27 cellular contexts compared by ENCODE assay signal in the genomic region with DNA sequence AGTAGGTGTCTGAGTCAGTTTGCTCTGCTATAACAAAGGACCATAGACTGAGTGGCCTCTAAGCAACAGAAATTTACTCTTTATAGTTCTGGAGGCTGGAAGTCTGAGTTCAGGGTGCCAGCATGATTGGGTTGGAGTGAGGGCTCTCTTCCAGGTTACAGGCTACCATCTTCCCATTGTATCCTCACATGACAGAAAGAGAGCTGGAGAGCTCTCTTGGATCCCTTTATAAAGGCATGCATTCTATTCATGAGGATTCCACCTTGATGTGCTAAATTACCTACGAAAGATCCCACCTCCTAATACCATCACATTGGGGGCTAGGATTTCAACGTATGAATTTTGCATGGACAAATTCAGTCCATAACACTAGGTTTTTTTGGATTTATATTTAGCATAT.
"Had no signal": no experiment of that assay in that cellular context is flagged by ENCODE, and none has a peak within 500 bp of the region (broad histone marks: within the 10 kb centered on the region; RNA-seq: fewer than 3 reads in every experiment).

No MANE protein-coding gene starts in this region.

- H3K4me3 ChIP-seq: stomach, suprapubic skin, testis, thoracic aorta, thyroid gland, tibial artery, tibial nerve, transverse colon, upper lobe of left lung, upper lobe of right lung, uterus, vagina had no signal

- H3K36me3 ChIP-seq: stomach, suprapubic skin, thoracic aorta, thyroid gland, tibial artery, tibial nerve, transverse colon, upper lobe of left lung, upper lobe of right lung, uterus, vagina had no signal

- DNase-seq: stimulated activated CD4-positive, alpha-beta T cell treated with anti-CD3 and anti-CD28 coated beads, Interleukin-2, amount 100 ng/mL, for 48 hours; stimulated activated CD4-positive, alpha-beta T cell treated with anti-CD3 and anti-CD28 coated beads, Interleukin-4, amount 100 ng/mL, for 1 hour; stimulated activated CD4-positive, alpha-beta T cell treated with anti-CD3 and anti-CD28 coated beads, Interleukin-4, amount 100 ng/mL, for 24 hours; stimulated activated CD4-positive, alpha-beta T cell treated with anti-CD3 and anti-CD28 coated beads, Interleukin-4, amount 100 ng/mL, for 4 hours; stimulated activated CD8-positive, alpha-beta memory T cell treated with anti-CD3 and anti-CD28 coated beads, Interleukin-4, amount 100 ng/mL, for 48 hours; stimulated activated naive B cell treated with anti-CD40 and anti-IgM and Interleukin-4, amounts not matched to agents 10 μg/mL and 1 μg/mL and 100 μg/mL, for 72 hours; stimulated activated naive CD4-positive, alpha-beta T cell treated with Interleukin-2 at 50 U/mL for 16 hours; stimulated activated naive CD8-positive, alpha-beta T cell treated with anti-CD3 and anti-CD28 coated beads, Interleukin-15, amount 100 ng/mL, for 72 hours; stimulated activated naive CD8-positive, alpha-beta T cell treated with anti-CD3 and anti-CD28 coated beads, Interleukin-15, Interleukin-2, amounts not matched to agents 100 U/mL and 50 U/mL, for 24 hours; stomach; substantia nigra; testis; thyroid gland; tibial artery; transverse colon; trophoblast cell; upper lobe of left lung; upper lobe of right lung; uterus had no signal

- H3K4me1 ChIP-seq: stomach, testis, transverse colon, upper lobe of left lung, upper lobe of right lung, uterus, vagina had no signal

- H3K9me3 Mint-ChIP-seq: stimulated activated effector memory CD8-positive, alpha-beta T cell treated with anti-CD3 and anti-CD28 coated beads, Interleukin-12 subunit alpha, Interleukin-12 subunit beta, amount 100 ng/mL, for 72 hours; stimulated activated memory B cell treated with anti-CD40 and anti-IgM and Interleukin-4, amounts not matched to agents 10 μg/mL and 1 μg/mL and 100 μg/mL, for 72 hours; stimulated activated naive B cell treated with anti-CD40 and anti-IgM and Interleukin-4, amounts not matched to agents 10 μg/mL and 1 μg/mL and 100 μg/mL, for 72 hours; stimulated activated naive CD8-positive, alpha-beta T cell treated with anti-CD3 and anti-CD28 coated beads, Interleukin-15, amount 100 ng/mL, for 72 hours; stimulated activated naive CD8-positive, alpha-beta T cell treated with anti-CD3 and anti-CD28 coated beads, Interleukin-15, Interleukin-2, amounts not matched to agents 100 ng/mL and 50 ng/mL, for 24 hours; type B pancreatic cell had no signal

- H3K4me3 Mint-ChIP-seq: stimulated activated effector memory CD8-positive, alpha-beta T cell treated with anti-CD3 and anti-CD28 coated beads, Interleukin-12 subunit alpha, Interleukin-12 subunit beta, amount 100 ng/mL, for 72 hours; stimulated activated memory B cell treated with anti-CD40 and anti-IgM and Interleukin-4, amounts not matched to agents 10 μg/mL and 1 μg/mL and 100 μg/mL, for 72 hours; stimulated activated naive B cell treated with anti-CD40 and anti-IgM and Interleukin-4, amounts not matched to agents 10 μg/mL and 1 μg/mL and 100 μg/mL, for 72 hours; stimulated activated naive CD8-positive, alpha-beta T cell treated with anti-CD3 and anti-CD28 coated beads, Interleukin-15, amount 100 ng/mL, for 72 hours; stimulated activated naive CD8-positive, alpha-beta T cell treated with anti-CD3 and anti-CD28 coated beads, Interleukin-15, Interleukin-2, amounts not matched to agents 100 ng/mL and 50 ng/mL, for 24 hours; type B pancreatic cell had no signal

- H3K27ac Mint-ChIP-seq: stimulated activated effector memory CD8-positive, alpha-beta T cell treated with anti-CD3 and anti-CD28 coated beads, Interleukin-12 subunit alpha, Interleukin-12 subunit beta, amount 100 ng/mL, for 72 hours; stimulated activated memory B cell treated with anti-CD40 and anti-IgM and Interleukin-4, amounts not matched to agents 10 μg/mL and 1 μg/mL and 100 μg/mL, for 72 hours; stimulated activated naive B cell treated with anti-CD40 and anti-IgM and Interleukin-4, amounts not matched to agents 10 μg/mL and 1 μg/mL and 100 μg/mL, for 72 hours; stimulated activated naive CD8-positive, alpha-beta T cell treated with anti-CD3 and anti-CD28 coated beads, Interleukin-15, amount 100 ng/mL, for 72 hours; stimulated activated naive CD8-positive, alpha-beta T cell treated with anti-CD3 and anti-CD28 coated beads, Interleukin-15, Interleukin-2, amounts not matched to agents 100 ng/mL and 50 ng/mL, for 24 hours; type B pancreatic cell had no signal

- H3K36me3 Mint-ChIP-seq: stimulated activated effector memory CD8-positive, alpha-beta T cell treated with anti-CD3 and anti-CD28 coated beads, Interleukin-12 subunit alpha, Interleukin-12 subunit beta, amount 100 ng/mL, for 72 hours; stimulated activated memory B cell treated with anti-CD40 and anti-IgM and Interleukin-4, amounts not matched to agents 10 μg/mL and 1 μg/mL and 100 μg/mL, for 72 hours; stimulated activated naive B cell treated with anti-CD40 and anti-IgM and Interleukin-4, amounts not matched to agents 10 μg/mL and 1 μg/mL and 100 μg/mL, for 72 hours; type B pancreatic cell had no signal

- H3K4me1 Mint-ChIP-seq: stimulated activated effector memory CD8-positive, alpha-beta T cell treated with anti-CD3 and anti-CD28 coated beads, Interleukin-12 subunit alpha, Interleukin-12 subunit beta, amount 100 ng/mL, for 72 hours; stimulated activated memory B cell treated with anti-CD40 and anti-IgM and Interleukin-4, amounts not matched to agents 10 μg/mL and 1 μg/mL and 100 μg/mL, for 72 hours; stimulated activated naive B cell treated with anti-CD40 and anti-IgM and Interleukin-4, amounts not matched to agents 10 μg/mL and 1 μg/mL and 100 μg/mL, for 72 hours; stimulated activated naive CD8-positive, alpha-beta T cell treated with anti-CD3 and anti-CD28 coated beads, Interleukin-15, amount 100 ng/mL, for 72 hours had no signal

- H3K27ac ChIP-seq: stomach, suprapubic skin, testis, thoracic aorta, thyroid gland, tibial artery, tibial nerve, transverse colon, upper lobe of left lung, upper lobe of right lung, uterus, vagina had no signal

- H3K9me3 ChIP-seq: stomach, suprapubic skin, testis, thoracic aorta, thyroid gland, tibial artery, tibial nerve, transverse colon, upper lobe of left lung, upper lobe of right lung, uterus, vagina had no signal

- H3K27me3 Mint-ChIP-seq: type B pancreatic cell had no signal

- ATAC-seq: stimulated activated effector memory CD8-positive, alpha-beta T cell treated with anti-CD3 and anti-CD28 coated beads, Interleukin-12 subunit alpha, Interleukin-12 subunit beta, amount 100 ng/mL, for 72 hours; stimulated activated memory B cell treated with anti-CD40 and anti-IgM and Interleukin-4, amounts not matched to agents 10 μg/mL and 1 μg/mL and 100 μg/mL, for 72 hours; stimulated activated naive B cell treated with anti-CD40 and anti-IgM and Interleukin-4, amounts not matched to agents 10 μg/mL and 1 μg/mL and 100 μg/mL, for 72 hours; stimulated activated naive CD8-positive, alpha-beta T cell treated with anti-CD3 and anti-CD28 coated beads, Interleukin-15, amount 100 ng/mL, for 72 hours; stimulated activated naive CD8-positive, alpha-beta T cell treated with anti-CD3 and anti-CD28 coated beads, Interleukin-15, Interleukin-2, amounts not matched to agents 100 U/mL and 50 U/mL, for 24 hours; upper lobe of right lung had no signal

- H3K27me3 ChIP-seq: stomach, suprapubic skin, testis, thyroid gland, tibial artery, tibial nerve, transverse colon, upper lobe of left lung, uterus, vagina had no signal
